8 cellular contexts compared by ENCODE assay signal in the genomic region with DNA sequence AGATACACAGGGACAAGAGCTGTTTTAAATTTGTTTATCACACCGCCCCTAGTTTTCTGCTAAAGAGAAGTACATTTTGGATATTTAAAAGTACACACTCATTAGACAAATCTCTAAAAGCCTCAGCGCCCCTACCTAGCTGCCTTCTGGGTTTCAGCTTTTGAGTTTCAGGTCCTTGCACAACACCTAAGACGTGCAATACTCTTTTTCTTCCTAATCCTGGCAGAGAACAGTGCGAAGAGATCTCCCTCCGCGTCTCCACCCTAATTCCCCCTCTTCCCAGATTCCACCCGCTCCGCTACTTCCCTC. TPM values are rescaled to one million over a fixed set of nuclear protein-coding genes. Genes with fewer than 3 reads are reported as not detected.
DNase-seq lines count a peak whose midpoint lies in the region; ATAC-seq and TF ChIP-seq lines count a peak whose summit lies in the region.

No MANE protein-coding gene starts in this region.

- H3K36me3 ChIP-seq in H7 (replicated peaks; ENCODE audit: control insufficient read depth, insufficient read depth, low read length): no peaks in the 10 kb centered on the region; the same call in 1 of the 2 replicates
- H3K36me3 ChIP-seq in PC-9 (ENCODE audit: low read depth): peaks cover 25% of the 10 kb centered on the region
- H3K36me3 ChIP-seq in gastroesophageal sphincter: no peaks in the 10 kb centered on the region
- H3K36me3 ChIP-seq in stomach: peaks cover 0 to 10% (median 3%) of the 10 kb centered on the region in 4 donors

- H3K9me3 ChIP-seq in PC-9 (ENCODE audit: insufficient read depth, low read depth) (no peaks in the 10 kb centered on the region), gastroesophageal sphincter (no peaks in the 10 kb centered on the region), stomach (no peaks in the 10 kb centered on the region)

- no TSS peak for BruUV-seq in PC-9 (replicated peaks; lab: Mats Ljungman, UMichigan)

- ATAC-seq in GM18511 (IDR thresholded peaks at IDR 0.05; ENCODE audit: unreplicated experiment): peak; percentile 30
- ATAC-seq in gastroesophageal sphincter: no peak
- no peak for ATAC-seq in sciatic nerve

- H3K4me1 ChIP-seq in PC-9 (replicated peaks; ENCODE audit: insufficient read depth) (peaks cover 57% of the 10 kb centered on the region), gastroesophageal sphincter (peaks cover 0 to 21% (median 4%) of the 10 kb centered on the region in 3 donors), stomach (peaks cover 0 to 26% (median 15%) of the 10 kb centered on the region in 4 donors)

- TF ChIP-seq POLR2A in gastroesophageal sphincter (IDR thresholded peaks at IDR 0.05): no peak
- TF ChIP-seq POLR2A in stomach (IDR thresholded peaks at IDR 0.05): no peak

- TF ChIP-seq EP300 in gastroesophageal sphincter (IDR thresholded peaks at IDR 0.05): no peak
- TF ChIP-seq EP300 in stomach (IDR thresholded peaks at IDR 0.05): no peak

- no peaks in the 10 kb centered on the region for H4K20me1 ChIP-seq in PC-9 (ENCODE audit: insufficient read depth)

- H3K9me2 ChIP-seq in PC-9 (ENCODE audit: insufficient read depth): no peaks in the 10 kb centered on the region

- POLR2A ChIA-PET in PC-9 (lab: Charles Lee; ENCODE audit: unreplicated experiment): interaction anchor here (0.6 to 0.8 kb wide), 5 partner anchors 11 to 644 kb away, joined by 3 to 6 read pairs (median 3); no protein-coding TSS in a partner anchor

- H3K27ac ChIP-seq in PC-9 (peak overlapping the region; percentile 87), gastroesophageal sphincter (peak overlapping the region in 3 of 4 donors; percentile 75 to 87 (median 84)), stomach (peak overlapping the region; percentile 58 to 92 (median 87))

- peak overlapping the region; percentile 84 for H3K4me2 ChIP-seq in PC-9

- H3F3A ChIP-seq in PC-9 (ENCODE audit: insufficient read depth, low read depth): peaks cover 39% of the 10 kb centered on the region

- CTCF ChIA-PET in PC-9 (lab: Charles Lee): interaction anchor here (0.6 kb wide), 1 partner anchor 105 kb away, joined by 4 read pairs; no protein-coding TSS in a partner anchor

- H3K4me3 ChIP-seq in H7 (ENCODE audit: insufficient read depth, low read depth, low read length) (peak overlapping the region; percentile 49), PC-9 (peak overlapping the region; percentile 89), gastroesophageal sphincter (peak overlapping the region; percentile 48 to 85), stomach (peak overlapping the region; percentile 69 to 90 (median 82))

- DNase-seq in H7 (no peak), PC-9 (no peak), stomach (no peak), nucleus accumbens (lab: John Stamatoyannopoulos, UW) (no peak), sciatic nerve (ENCODE audit: low spot score) (no peak), kidney glomerular epithelial cell (lab: John Stamatoyannopoulos, UW) (no peak)

- WGBS in gastroesophageal sphincter (ENCODE audit: low coverage in 1 of 2), 2 donors: 0 to 3% methylated on average over 7 to 8 of the region's 8 CpGs
- 1 to 2% (median 2%) methylated on average over 8 of the region's 8 CpGs for WGBS in stomach, 5 donors

- intact Hi-C loops in PC-9 (cut with micrococcal nuclease; ENCODE audit: unreplicated experiment): loop anchor here (1.0 to 5.0 kb wide), 4 partner anchors 189 to 369 kb away; partner anchors contain the start of genes DIS3 and PIBF1
- intact Hi-C loops in stomach (cut with DNase I; ENCODE audit: low total_unique reads): no loop called here
- intact Hi-C loops in sciatic nerve (cut with DNase I): no loop called here

- TF ChIP-seq CTCF in PC-9 (conservative IDR thresholded peaks at IDR 0.05) (no peak), gastroesophageal sphincter (IDR thresholded peaks at IDR 0.05) (no peak), stomach (IDR thresholded peaks at IDR 0.05) (no peak)

- peaks cover 52% of the 10 kb centered on the region for H3K79me2 ChIP-seq in PC-9 (ENCODE audit: low read depth)

- H2AFZ ChIP-seq in PC-9: peak overlapping the region; percentile 70; the same call in 1 of the 2 replicates

- H3K27me3 ChIP-seq in H7 (ENCODE audit: control insufficient read depth, insufficient read depth, low read length): peaks cover 46% of the 10 kb centered on the region
- H3K27me3 ChIP-seq in PC-9 (ENCODE audit: insufficient read depth, low read depth): no peaks in the 10 kb centered on the region
- no peaks in the 10 kb centered on the region for H3K27me3 ChIP-seq in gastroesophageal sphincter
- H3K27me3 ChIP-seq in stomach: peaks cover 0 to 9% (median 0%) of the 10 kb centered on the region in 3 donors

RNA-seq across cellular contexts. Expression of gene KLF5, which starts 0.4 kb away (rescaled TPM):
- total RNA-seq in H7 (2014; rRNA removed; shearing (Covaris generic)): 1.5 and 3.8 TPM in 2 replicates
- total RNA-seq in PC-9 (2021) (54.3 and 65.9 TPM in 2 replicates), gastroesophageal sphincter (10 to 100 TPM in 1 of 4 donors, 1 to 10 TPM in 3; 2.5 to 22.7 (median 4.9) TPM), stomach (100 to 1,000 TPM in 1 of 5 donors, 10 to 100 TPM in 4; 35.7 to 585 (median 73.9) TPM), sciatic nerve (83.6 TPM)
- polyA plus RNA-seq in stomach: 100 to 1,000 TPM in 1 of 3 donors, 10 to 100 TPM in 2; 23.7 to 104 (median 82.3) TPM
